Comparison of ENCODE assay signal across 13 cellular contexts in genomic region chr2:131140581-131140980, GRCh38.
"Had no signal": no experiment of that assay in that cellular context is flagged by ENCODE, and none has a peak within 500 bp of the region (broad histone marks: within the 10 kb centered on the region; RNA-seq: fewer than 3 reads in every experiment).

No MANE protein-coding gene starts in this region.

- H3K27me3 Mint-ChIP-seq: activated CD4-positive, alpha-beta T cell treated with anti-CD3 and anti-CD28 coated beads, Interleukin-2, amount 10 ng/mL, durations not matched to agents 24 days and 14 days; activated naive CD8-positive, alpha-beta T cell had no signal

- H3K27ac Mint-ChIP-seq: activated CD4-positive, alpha-beta T cell treated with anti-CD3 and anti-CD28 coated beads, Interleukin-2, amount 10 ng/mL, durations not matched to agents 24 days and 14 days; activated naive CD8-positive, alpha-beta T cell had no signal

- DNase-seq: activated CD4-positive, alpha-beta T cell treated with anti-CD3 and anti-CD28 coated beads, Interleukin-2, amount 10 ng/mL, durations not matched to agents 24 days and 14 days; activated CD8-positive, alpha-beta memory T cell treated with anti-CD3 and anti-CD28 coated beads, Interleukin-2, amount 50 U/mL, for 4 hours; activated effector memory CD4-positive, alpha-beta T cell treated with anti-CD3 and anti-CD28 coated beads, Interleukin-2, amount 50 U/mL, for 16 hours; activated T-cell treated with anti-CD3 and anti-CD28 coated beads, Interleukin-2, amount 50 U/mL, for 48 hours; body of pancreas; caudate nucleus; foreskin melanocyte; kidney; mesendoderm; natural killer cell; stimulated activated naive CD4-positive, alpha-beta T cell treated with Interleukin-2 at 50 U/mL for 16 hours; thyroid gland had no signal

- H3K4me3 Mint-ChIP-seq: activated CD4-positive, alpha-beta T cell treated with anti-CD3 and anti-CD28 coated beads, Interleukin-2, amount 10 ng/mL, durations not matched to agents 24 days and 14 days; activated naive CD8-positive, alpha-beta T cell; natural killer cell had no signal

- H3K9me3 Mint-ChIP-seq: activated CD4-positive, alpha-beta T cell treated with anti-CD3 and anti-CD28 coated beads, Interleukin-2, amount 10 ng/mL, durations not matched to agents 24 days and 14 days; natural killer cell had no signal

- ATAC-seq: body of pancreas, natural killer cell had no signal
